In genomic region chr19:31272707-31273106, GRCh38 we compare ENCODE assay signal across 15 cellular contexts.
DNase-seq lines count a peak whose midpoint lies in the region; ATAC-seq and TF ChIP-seq lines count a peak whose summit lies in the region.
"Had no signal": no experiment of that assay in that cellular context is flagged by ENCODE, and none has a peak within 500 bp of the region (broad histone marks: within the 10 kb centered on the region; RNA-seq: fewer than 3 reads in every experiment).

No MANE protein-coding gene starts in this region.

- no peaks in the 10 kb centered on the region for H3K9me3 Mint-ChIP-seq in natural killer cell treated with Interleukin-12 subunit alpha and Interleukin-12 subunit beta and Interleukin-15 and Interleukin-18, amount 100 ng/mL, for 72 hours
- H3K9me3 Mint-ChIP-seq in natural killer cell (no peaks in the 10 kb centered on the region), brain (no peaks in the 10 kb centered on the region), nephron progenitor cell (no peaks in the 10 kb centered on the region)
- H3K9me3 Mint-ChIP-seq: CD4-positive, alpha-beta memory T cell had no signal

- H3K4me1 ChIP-seq in uterus: peaks cover 0 to 10% of the 10 kb centered on the region in 2 donors
- H3K4me1 ChIP-seq: HAP-1 had no signal

- H3K36me3 ChIP-seq in uterus: no peaks in the 10 kb centered on the region
- H3K36me3 ChIP-seq: HAP-1 had no signal

- DNase-seq in natural killer cell treated with Interleukin-12 subunit alpha and Interleukin-12 subunit beta and Interleukin-15 and Interleukin-18, amount 100 ng/mL, for 72 hours (ENCODE audit: low spot score): peak; percentile 20
- DNase-seq in natural killer cell (no peak), nephron progenitor cell (no peak), uterus (no peak), NCI-H1105 treated with DMSO at 0.1 percent for 48 hours (lab: John Stamatoyannopoulos, UW) (no peak), hypothalamus (lab: John Stamatoyannopoulos, UW) (no peak)
- DNase-seq: ACHN; CD4-positive, alpha-beta memory T cell; DMS79 had no signal

- intact Hi-C loops in natural killer cell (cut with micrococcal nuclease) (no loop called here), uterus (cut with DNase I; ENCODE audit: low total_unique reads) (no loop called here)

- peak overlapping the region; percentile 68 to 71 for H3K27ac ChIP-seq in uterus
- H3K27ac ChIP-seq: C4-2B had no signal

- no peaks in the 10 kb centered on the region for H3K27me3 Mint-ChIP-seq in natural killer cell treated with Interleukin-12 subunit alpha and Interleukin-12 subunit beta and Interleukin-15 and Interleukin-18, amount 100 ng/mL, for 72 hours
- H3K27me3 Mint-ChIP-seq in natural killer cell (ENCODE audit: low read depth in 2 of 2): peaks cover 0 to 7% of the 10 kb centered on the region in 2 donors
- H3K27me3 Mint-ChIP-seq in brain: peaks cover 3% of the 10 kb centered on the region
- H3K27me3 Mint-ChIP-seq in nephron progenitor cell (ENCODE audit: low read depth, poor library complexity): no peaks in the 10 kb centered on the region
- H3K27me3 Mint-ChIP-seq: B cell; CD4-positive, alpha-beta memory T cell had no signal

- H3K4me1 Mint-ChIP-seq in natural killer cell treated with Interleukin-12 subunit alpha and Interleukin-12 subunit beta and Interleukin-15 and Interleukin-18, amount 100 ng/mL, for 72 hours (ENCODE audit: low read depth in 2 of 2): no peaks in the 10 kb centered on the region
- H3K4me1 Mint-ChIP-seq in natural killer cell: no peaks in the 10 kb centered on the region
- H3K4me1 Mint-ChIP-seq in brain: peaks cover 76% of the 10 kb centered on the region
- peaks cover 71% of the 10 kb centered on the region for H3K4me1 Mint-ChIP-seq in nephron progenitor cell
- H3K4me1 Mint-ChIP-seq: B cell had no signal

- TF ChIP-seq POLR2A in uterus (IDR thresholded peaks at IDR 0.05): no peak

- no peak overlapping the region for H3K4me3 Mint-ChIP-seq in natural killer cell treated with Interleukin-12 subunit alpha and Interleukin-12 subunit beta and Interleukin-15 and Interleukin-18, amount 100 ng/mL, for 72 hours
- H3K4me3 Mint-ChIP-seq in natural killer cell: no peak overlapping the region
- H3K4me3 Mint-ChIP-seq in brain: no peak overlapping the region
- H3K4me3 Mint-ChIP-seq in nephron progenitor cell: peak overlapping the region; percentile 50
- H3K4me3 Mint-ChIP-seq: B cell; CD4-positive, alpha-beta memory T cell had no signal

- H3K27me3 ChIP-seq in uterus: no peaks in the 10 kb centered on the region

- no peak for TF ChIP-seq CTCF in natural killer cell (IDR thresholded peaks at IDR 0.05)
- TF ChIP-seq CTCF in brain (conservative IDR thresholded peaks at IDR 0.05): no peak
- TF ChIP-seq CTCF in nephron progenitor cell (IDR thresholded peaks at IDR 0.05): no peak
- TF ChIP-seq CTCF in uterus (IDR thresholded peaks at IDR 0.05): no peak

- no peaks in the 10 kb centered on the region for H3K36me3 Mint-ChIP-seq in natural killer cell treated with Interleukin-12 subunit alpha and Interleukin-12 subunit beta and Interleukin-15 and Interleukin-18, amount 100 ng/mL, for 72 hours
- no peaks in the 10 kb centered on the region for H3K36me3 Mint-ChIP-seq in natural killer cell
- peaks cover 20% of the 10 kb centered on the region for H3K36me3 Mint-ChIP-seq in brain
- H3K36me3 Mint-ChIP-seq in nephron progenitor cell (ENCODE audit: low read depth): peaks cover 5% of the 10 kb centered on the region
- H3K36me3 Mint-ChIP-seq: CD4-positive, alpha-beta memory T cell had no signal

- ATAC-seq in natural killer cell treated with Interleukin-12 subunit alpha and Interleukin-12 subunit beta and Interleukin-15 and Interleukin-18, amount 100 ng/mL, for 72 hours: no peak
- no peak for ATAC-seq in natural killer cell
- ATAC-seq in GM21786 (IDR thresholded peaks at IDR 0.05; ENCODE audit: unreplicated experiment): no peak
- ATAC-seq: GM12878 had no signal

- H3K4me3 ChIP-seq in uterus: no peak overlapping the region
- H3K4me3 ChIP-seq: GM12878, HAP-1 had no signal

- H3K27ac Mint-ChIP-seq in natural killer cell treated with Interleukin-12 subunit alpha and Interleukin-12 subunit beta and Interleukin-15 and Interleukin-18, amount 100 ng/mL, for 72 hours: no peak overlapping the region
- H3K27ac Mint-ChIP-seq in natural killer cell: no peak overlapping the region
- H3K27ac Mint-ChIP-seq in brain: peak overlapping the region in 3 of 5 experiments; percentile 62 to 93 (median 87)
- no peak overlapping the region for H3K27ac Mint-ChIP-seq in nephron progenitor cell
- H3K27ac Mint-ChIP-seq: B cell; CD4-positive, alpha-beta memory T cell had no signal

- no peaks in the 10 kb centered on the region for H3K9me3 ChIP-seq in uterus
- H3K9me3 ChIP-seq: HAP-1 had no signal

Comparison
In these comparisons a context has a peak if more than half of its experiments do, and no peak if none do; other contexts are left out.
1. H3K27ac Mint-ChIP-seq: peak in brain (3 of 5); none in natural killer cell treated with Interleukin-12 subunit alpha and Interleukin-12 subunit beta and Interleukin-15 and Interleukin-18, amount 100 ng/mL, for 72 hours (0 of 2), natural killer cell (0 of 2) and nephron progenitor cell (single experiment).